In the genomic region with DNA sequence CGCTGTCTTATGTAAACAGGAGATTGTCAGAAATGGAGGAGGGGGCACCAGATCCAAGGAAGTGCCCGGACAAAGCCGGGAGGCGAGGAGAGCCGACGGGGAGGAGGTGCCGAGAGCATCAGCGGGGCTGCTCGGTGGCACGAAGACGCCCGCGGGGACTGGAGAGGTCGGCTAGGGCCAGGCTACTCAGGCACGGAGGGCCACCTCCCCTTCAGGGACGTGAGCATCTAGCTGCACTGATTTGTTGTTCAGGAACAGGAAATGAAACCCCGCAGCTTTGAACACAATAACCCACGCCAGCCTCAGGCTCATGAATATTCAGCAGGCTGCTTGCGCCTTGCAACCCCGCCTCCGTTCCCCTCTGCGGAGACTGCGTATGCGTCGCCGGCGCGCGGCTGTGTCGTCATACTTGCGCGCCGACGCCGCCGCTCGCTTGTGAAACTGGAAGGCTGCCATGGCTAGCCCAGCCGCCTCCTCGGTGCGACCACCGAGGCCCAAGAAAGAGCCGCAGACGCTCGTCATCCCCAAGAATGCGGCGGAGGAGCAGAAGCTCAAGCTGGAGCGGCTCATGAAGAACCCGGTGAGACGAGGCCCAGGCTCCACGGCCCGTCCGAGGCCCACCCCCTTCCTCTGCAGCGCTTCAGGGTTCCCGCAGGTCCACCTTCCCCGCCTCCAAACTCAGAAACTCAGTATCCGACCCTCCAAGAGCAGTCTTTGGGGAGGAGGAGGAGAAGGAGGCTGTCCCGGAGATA, we compare ENCODE assay signal across 8 cellular contexts. TPM values are rescaled to one million over a fixed set of nuclear protein-coding genes. Genes with fewer than 3 reads are reported as not detected.
DNase-seq lines count a peak whose midpoint lies in the region; ATAC-seq and TF ChIP-seq lines count a peak whose summit lies in the region.

A gene with protein sequence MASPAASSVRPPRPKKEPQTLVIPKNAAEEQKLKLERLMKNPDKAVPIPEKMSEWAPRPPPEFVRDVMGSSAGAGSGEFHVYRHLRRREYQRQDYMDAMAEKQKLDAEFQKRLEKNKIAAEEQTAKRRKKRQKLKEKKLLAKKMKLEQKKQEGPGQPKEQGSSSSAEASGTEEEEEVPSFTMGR (plus strand): TSS at position 406 of the 752 bp plus-strand sequence. CDS start 49 bp downstream, at position 455.

- POLR2A ChIA-PET in PC-9 (lab: Charles Lee; ENCODE audit: unreplicated experiment): interaction anchor here (0.6 to 0.7 kb wide), 3 partner anchors 108 to 543 kb away, joined by 3 to 4 read pairs (median 3); no protein-coding TSS in a partner anchor

- peak within 1 kb of the TSS; percentile 75 to 92 for H3K9ac ChIP-seq in mucosa of rectum (ENCODE audit: low read depth in 1 of 2, low read length in 2 of 2)

- H3K9me2 ChIP-seq in PC-9 (ENCODE audit: insufficient read depth): no peaks in the 10 kb centered on the region

- H3K4me1 ChIP-seq in PC-9 (replicated peaks; ENCODE audit: insufficient read depth) (peaks cover 38% of the 10 kb centered on the region), mucosa of rectum (ENCODE audit: control insufficient read depth in 2 of 2, insufficient read depth in 2 of 2, low read length in 2 of 2) (peaks cover 10 to 11% of the 10 kb centered on the region in 2 donors)

- H4K20me1 ChIP-seq in PC-9 (ENCODE audit: insufficient read depth): no peaks in the 10 kb centered on the region

- peaks cover 34% of the 10 kb centered on the region for H3K36me3 ChIP-seq in PC-9 (ENCODE audit: low read depth)
- H3K36me3 ChIP-seq in mucosa of rectum (ENCODE audit: control insufficient read depth in 2 of 2, insufficient read depth in 2 of 2, low read length in 2 of 2): peaks cover 6 to 21% of the 10 kb centered on the region in 2 donors

- TF ChIP-seq POLR2A in erythroblast (IDR thresholded peaks at IDR 0.05; ENCODE audit: low read length): peak; percentile 61

- intact Hi-C loops in PC-9 (cut with micrococcal nuclease; ENCODE audit: unreplicated experiment): loop anchor here (10.0 kb wide), 1 partner anchor 511 kb away; no protein-coding TSS in a partner anchor

- peaks cover 41% of the 10 kb centered on the region for H3F3A ChIP-seq in PC-9 (ENCODE audit: insufficient read depth, low read depth)

- peak within 1 kb of the TSS; percentile 81 for H3K4me2 ChIP-seq in PC-9

- no peak for TF ChIP-seq CTCF in PC-9 (conservative IDR thresholded peaks at IDR 0.05)

- DNase-seq in DMS153 treated with DMSO at 0.1 percent for 48 hours (lab: John Stamatoyannopoulos, UW; ENCODE audit: unreplicated experiment) (peak; percentile 86), KBM-7 (peak; percentile 88), PC-9 (peak; percentile 91 to 94), activated T-cell treated with anti-CD3 and anti-CD28 coated beads for 48 hours (ENCODE audit: low read depth) (peak; percentile 74), erythroblast (lab: John Stamatoyannopoulos, UW) (peak; percentile 90 to 94)
- peak; percentile 66 to 71 for DNase-seq in stimulated activated CD8-positive, alpha-beta memory T cell treated with anti-CD3 and anti-CD28 coated beads, Interleukin-4, amount 100 ng/mL, for 4 hours (ENCODE audit: low read depth in 2 of 2, low spot score in 1 of 2)

- peak; percentile 94 for ATAC-seq in GM21717 (IDR thresholded peaks at IDR 0.05; ENCODE audit: unreplicated experiment)

- CTCF ChIA-PET in PC-9 (lab: Charles Lee): interaction anchor here (0.5 to 0.7 kb wide), 3 partner anchors 38 to 515 kb away, joined by 4 to 14 read pairs (median 6); partner anchors contain the start of gene ORAI2

- BruUV-seq in PC-9 (replicated peaks; lab: Mats Ljungman, UMichigan): no TSS peak

- H3K9me3 ChIP-seq in PC-9 (ENCODE audit: insufficient read depth, low read depth): no peaks in the 10 kb centered on the region
- no peaks in the 10 kb centered on the region for H3K9me3 ChIP-seq in mucosa of rectum (ENCODE audit: control insufficient read depth in 2 of 2, low read length in 2 of 2)

- in situ Hi-C loops in KBM-7 (cut with MboI; ENCODE audit: low pct_unique_long_range_greater_than_20kb, low sequenced_read_pairs): no loop called here

- H2AFZ ChIP-seq in PC-9: peak within 1 kb of the TSS; percentile 74

- H3K27me3 ChIP-seq in PC-9 (ENCODE audit: insufficient read depth, low read depth) (no peaks in the 10 kb centered on the region), mucosa of rectum (ENCODE audit: control insufficient read depth in 2 of 2, insufficient read depth in 2 of 2, low read length in 2 of 2) (no peaks in the 10 kb centered on the region)

- H3K27ac ChIP-seq in PC-9 (peak within 1 kb of the TSS; percentile 64), mucosa of rectum (ENCODE audit: low read depth in 2 of 2, low read length in 2 of 2) (peak within 1 kb of the TSS; percentile 83 to 86)

- H3K4me3 ChIP-seq in PC-9 (peak within 1 kb of the TSS; percentile 86), mucosa of rectum (ENCODE audit: low read length in 2 of 2) (peak within 1 kb of the TSS; percentile 84 to 94)

- H3K79me2 ChIP-seq in PC-9 (ENCODE audit: low read depth): peaks cover 23% of the 10 kb centered on the region

RNA-seq across cellular contexts. Expression of the gene that starts here (rescaled TPM):
- total RNA-seq in PC-9 (2021): 34.6 and 43.1 TPM in 2 replicates

Comparison
In these comparisons a context has a peak if more than half of its experiments do, and no peak if none do; other contexts are left out.
1. Peak in every context shown above with its lines: DNase-seq, ATAC-seq, H3K4me3 ChIP-seq and H3K27ac ChIP-seq.